Comparison of ENCODE assay signal across 9 cellular contexts in genomic region chr5:87151547-87151946, GRCh38.
A peak's percentile ranks its signal among the peaks of the same experiment; 100 is the strongest.
DNase-seq lines count a peak whose midpoint lies in the region; ATAC-seq and TF ChIP-seq lines count a peak whose summit lies in the region.
"Had no signal": no experiment of that assay in that cellular context is flagged by ENCODE, and none has a peak within 500 bp of the region (broad histone marks: within the 10 kb centered on the region; RNA-seq: fewer than 3 reads in every experiment).

No MANE protein-coding gene starts in this region.

- H3K9ac ChIP-seq in fibroblast of lung (ENCODE audit: insufficient read depth, low read length) = no peak overlapping the region

- DNase-seq in AG04449 (ENCODE audit: low read depth, low spot score) (peak; percentile 65), HCEC 1CT (peak; percentile 93), OCI-M1 (lab: John Stamatoyannopoulos, UW) (peak; percentile 81), fibroblast of lung (ENCODE audit: low read depth in 2 of 2) (peak; percentile 92 to 99), iPS-NIHi7 (ENCODE audit: extremely low spot score) (no peak), heart left ventricle (no peak)
- no peak for DNase-seq in stimulated activated CD8-positive, alpha-beta memory T cell treated with anti-CD3 and anti-CD28 coated beads, Interleukin-4, amount 100 ng/mL, for 48 hours
- DNase-seq: MM.1S had no signal

- H3K4me3 ChIP-seq in AG04449 (ENCODE audit: low read depth, low read length) (no peak overlapping the region), fibroblast of lung (replicated peaks in 1 of 4; ENCODE audit: control extremely low read depth in 1 of 4, insufficient read depth in 1 of 4, low read depth in 3 of 4, low read length in 4 of 4) (no peak overlapping the region), heart left ventricle (no peak overlapping the region)

- 19 to 42% (median 37%) methylated on average over 1 of the region's 1 CpG for WGBS in heart left ventricle, 4 donors

- H3K36me3 ChIP-seq in fibroblast of lung (ENCODE audit: control insufficient read depth, insufficient read depth, low read length) (no peaks in the 10 kb centered on the region), heart left ventricle (no peaks in the 10 kb centered on the region)

- H3K79me2 ChIP-seq in fibroblast of lung (ENCODE audit: control insufficient read depth, insufficient read depth, low read length) = no peaks in the 10 kb centered on the region

- H3K4me2 ChIP-seq in fibroblast of lung (ENCODE audit: extremely low read depth, insufficient read depth, low read length) = peak overlapping the region; percentile 3

- no peak overlapping the region for H3K27ac ChIP-seq in fibroblast of lung (ENCODE audit: insufficient read depth, low read length)
- no peak overlapping the region for H3K27ac ChIP-seq in heart left ventricle

- TF ChIP-seq POLR2A in heart left ventricle (IDR thresholded peaks at IDR 0.05) = no peak

- POLR2A ChIA-PET in AG04449 (lab: Yijun Ruan, JAX) = interaction anchor here (0.7 to 1.9 kb wide), 3 partner anchors 22 to 242 kb away, joined by 4 to 6 read pairs (median 4); partner anchors contain the start of gene RASA1

- CTCF ChIA-PET in AG04449 (lab: Yijun Ruan, JAX) = no interaction called here

- H4K20me1 ChIP-seq in fibroblast of lung (ENCODE audit: control insufficient read depth, extremely low read depth, insufficient read depth, low read length) = no peaks in the 10 kb centered on the region

- no peak overlapping the region for H2AFZ ChIP-seq in fibroblast of lung (ENCODE audit: low read length)

- H3K9me3 ChIP-seq in fibroblast of lung (ENCODE audit: control insufficient read depth, insufficient read depth, low read depth, low read length) = no peaks in the 10 kb centered on the region
- no peaks in the 10 kb centered on the region for H3K9me3 ChIP-seq in heart left ventricle

- H3K4me1 ChIP-seq in fibroblast of lung (ENCODE audit: control insufficient read depth, extremely low read depth, insufficient read depth, low read length) (peaks cover 5% of the 10 kb centered on the region), heart left ventricle (peaks cover 0 to 10% (median 0%) of the 10 kb centered on the region in 12 donors)

- no peaks in the 10 kb centered on the region for H3K27me3 ChIP-seq in fibroblast of lung (ENCODE audit: control insufficient read depth, insufficient read depth, low read length)
- no peaks in the 10 kb centered on the region for H3K27me3 ChIP-seq in heart left ventricle

- ATAC-seq in GM21576 (IDR thresholded peaks at IDR 0.05; ENCODE audit: unreplicated experiment) (no peak), heart left ventricle (no peak)

- TF ChIP-seq CTCF in AG04449 (IDR thresholded peaks at IDR 0.05; ENCODE audit: insufficient read depth, low read length, missing control alignments) = no peak
- TF ChIP-seq CTCF in fibroblast of lung (conservative IDR thresholded peaks at IDR 0.05 in 1 of 2, IDR thresholded peaks at IDR 0.05 in 1 of 2; ENCODE audit: low read depth in 1 of 2, low read length in 2 of 2) = no peak
- no peak for TF ChIP-seq CTCF in heart left ventricle (IDR thresholded peaks at IDR 0.05)

- intact Hi-C loops in heart left ventricle (cut with DNase I) = no loop called here

Comparison
In these comparisons a context has a peak if more than half of its experiments do, and no peak if none do; other contexts are left out.
1. DNase-seq: peak in AG04449 (single experiment), HCEC 1CT (single experiment), OCI-M1 (single experiment) and fibroblast of lung (2 of 2); none in iPS-NIHi7 (single experiment), stimulated activated CD8-positive, alpha-beta memory T cell treated with anti-CD3 and anti-CD28 coated beads, Interleukin-4, amount 100 ng/mL, for 48 hours (single experiment) and heart left ventricle (0 of 5).